Comparison of ENCODE assay signal across 8 cellular contexts in the genomic region with DNA sequence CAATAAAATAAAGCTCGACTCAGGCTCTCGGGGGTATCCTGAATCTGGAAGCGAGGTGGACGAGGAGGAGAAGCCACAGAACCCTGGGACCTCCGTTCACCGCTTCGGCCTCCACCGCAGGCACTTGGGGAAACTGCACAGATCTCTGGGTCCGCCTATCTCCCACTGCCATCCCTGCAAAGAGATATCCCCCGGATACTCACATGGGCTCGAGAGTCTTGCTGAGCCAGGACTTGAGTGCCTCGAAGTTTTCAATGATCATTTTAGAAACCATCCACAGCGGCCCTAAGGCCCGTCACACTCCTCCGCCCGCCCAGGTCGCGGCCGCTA. TPM values are rescaled to one million over a fixed set of nuclear protein-coding genes. Genes with fewer than 3 reads are reported as not detected.
DNase-seq lines count a peak whose midpoint lies in the region; ATAC-seq, FAIRE-seq and TF ChIP-seq lines count a peak whose summit lies in the region.

No MANE protein-coding gene starts in this region.

- H3K27ac ChIP-seq in GM23338 (ENCODE audit: low read depth), result peak overlapping the region; percentile 98

- no peaks in the 10 kb centered on the region for H3K9me2 ChIP-seq in GM23338 (ENCODE audit: insufficient read depth)

- DNase-seq in GM23338 (ENCODE audit: low spot score) (peak; percentile 44), MG63 (peak; percentile 6), frontal cortex (ENCODE audit: low spot score in 2 of 2) (no peak)
- DNase-seq in effector CD8-positive, alpha-beta T cell (lab: John Stamatoyannopoulos, UW), result peak; percentile 22
- no peak for DNase-seq in activated CD4-positive, alpha-beta T cell treated with anti-CD3 and anti-CD28 coated beads, Interleukin-2, amount 50 U/mL, for 4 hours
- DNase-seq in T-helper 2 cell treated with Interferon-gamma antibody and Interleukin-4, amounts not matched to agents 5 μg/mL and 100 μg/mL, for 36 hours (ENCODE audit: low spot score), result no peak

- H3K4me3 ChIP-seq in GM23338 (peak overlapping the region; percentile 92), MG63 (peak overlapping the region; percentile 97), neuron (ENCODE audit: low read length) (peak overlapping the region; percentile 79)

- no peak for TF ChIP-seq CTCF in GM23338 (conservative IDR thresholded peaks at IDR 0.05; ENCODE audit: low read depth in 2 of 2)

- H3K4me2 ChIP-seq in GM23338, result peak overlapping the region; percentile 85

- peak; percentile 4 for ATAC-seq in GM18499 (IDR thresholded peaks at IDR 0.05; ENCODE audit: insufficient read depth, unreplicated experiment)
- peak; percentile 59 for ATAC-seq in GM23338

- no peak for FAIRE-seq in frontal cortex (lab: Jason Lieb, UNC)

- H3K4me1 Mint-ChIP-seq in GM23338, result peaks cover 35% of the 10 kb centered on the region
- H3K4me1 Mint-ChIP-seq in T-helper 2 cell treated with Interferon-gamma antibody and Interleukin-4, amounts not matched to agents 5 μg/mL and 100 μg/mL, for 36 hours (ENCODE audit: low read depth), result peaks cover 43% of the 10 kb centered on the region

- no peaks in the 10 kb centered on the region for H3K36me3 ChIP-seq in GM23338 (ENCODE audit: insufficient read depth)
- H3K36me3 ChIP-seq in MG63, result peaks cover 34% of the 10 kb centered on the region
- H3K36me3 ChIP-seq in neuron (ENCODE audit: insufficient read depth, low read length), result peaks cover 6% of the 10 kb centered on the region

- H3K27me3 Mint-ChIP-seq in GM23338 (ENCODE audit: insufficient read depth, low read depth, poor library complexity), result no peaks in the 10 kb centered on the region
- no peaks in the 10 kb centered on the region for H3K27me3 Mint-ChIP-seq in T-helper 2 cell treated with Interferon-gamma antibody and Interleukin-4, amounts not matched to agents 5 μg/mL and 100 μg/mL, for 36 hours (ENCODE audit: low read depth)

- no peak overlapping the region for H3K4me3 Mint-ChIP-seq in GM23338
- H3K4me3 Mint-ChIP-seq in T-helper 2 cell treated with Interferon-gamma antibody and Interleukin-4, amounts not matched to agents 5 μg/mL and 100 μg/mL, for 36 hours, result no peak overlapping the region

- no peaks in the 10 kb centered on the region for H3F3A ChIP-seq in GM23338 (replicated peaks; ENCODE audit: low read depth)

- H3K36me3 Mint-ChIP-seq in GM23338 (ENCODE audit: low read depth), result no peaks in the 10 kb centered on the region
- peaks cover 18% of the 10 kb centered on the region for H3K36me3 Mint-ChIP-seq in T-helper 2 cell treated with Interferon-gamma antibody and Interleukin-4, amounts not matched to agents 5 μg/mL and 100 μg/mL, for 36 hours (ENCODE audit: low read depth)

- H3K9me3 Mint-ChIP-seq in GM23338, result no peaks in the 10 kb centered on the region
- H3K9me3 Mint-ChIP-seq in T-helper 2 cell treated with Interferon-gamma antibody and Interleukin-4, amounts not matched to agents 5 μg/mL and 100 μg/mL, for 36 hours, result no peaks in the 10 kb centered on the region

- H3K27ac Mint-ChIP-seq in GM23338, result no peak overlapping the region; the same call in 1 of the 2 replicates
- no peak overlapping the region for H3K27ac Mint-ChIP-seq in T-helper 2 cell treated with Interferon-gamma antibody and Interleukin-4, amounts not matched to agents 5 μg/mL and 100 μg/mL, for 36 hours

- peaks cover 64% of the 10 kb centered on the region for H3K79me2 ChIP-seq in GM23338 (replicated peaks; ENCODE audit: insufficient read depth)

- H3K27me3 ChIP-seq in GM23338 (ENCODE audit: insufficient read depth), result no peaks in the 10 kb centered on the region
- no peaks in the 10 kb centered on the region for H3K27me3 ChIP-seq in MG63
- no peaks in the 10 kb centered on the region for H3K27me3 ChIP-seq in neuron (ENCODE audit: insufficient read depth, low read length)

- H2AFZ ChIP-seq in GM23338 (peak overlapping the region; percentile 40), neuron (ENCODE audit: low read depth, low read length) (peak overlapping the region; percentile 90)

- peaks cover 13% of the 10 kb centered on the region for H4K20me1 ChIP-seq in GM23338 (replicated peaks; ENCODE audit: insufficient read depth)

- H3K9me3 ChIP-seq in MG63 (no peaks in the 10 kb centered on the region), neuron (ENCODE audit: low read length) (no peaks in the 10 kb centered on the region)

- H3K4me1 ChIP-seq in GM23338 (ENCODE audit: insufficient read depth) (peaks cover 42% of the 10 kb centered on the region), neuron (ENCODE audit: insufficient read depth, low read length) (peaks cover 24% of the 10 kb centered on the region)

TF ChIP-seq in GM23338, 12 proteins besides CTCF, POLR2A, EP300 and RAD21 (continues in another document):
- TF ChIP-seq ZNF331 (CRISPR knock-in tag; IDR thresholded peaks at IDR 0.05; ENCODE audit: low read depth) (no peak), POLR2AphosphoS5 (IDR thresholded peaks at IDR 0.05; ENCODE audit: low read depth) (no peak)
- TF ChIP-seq, protein P1, sequence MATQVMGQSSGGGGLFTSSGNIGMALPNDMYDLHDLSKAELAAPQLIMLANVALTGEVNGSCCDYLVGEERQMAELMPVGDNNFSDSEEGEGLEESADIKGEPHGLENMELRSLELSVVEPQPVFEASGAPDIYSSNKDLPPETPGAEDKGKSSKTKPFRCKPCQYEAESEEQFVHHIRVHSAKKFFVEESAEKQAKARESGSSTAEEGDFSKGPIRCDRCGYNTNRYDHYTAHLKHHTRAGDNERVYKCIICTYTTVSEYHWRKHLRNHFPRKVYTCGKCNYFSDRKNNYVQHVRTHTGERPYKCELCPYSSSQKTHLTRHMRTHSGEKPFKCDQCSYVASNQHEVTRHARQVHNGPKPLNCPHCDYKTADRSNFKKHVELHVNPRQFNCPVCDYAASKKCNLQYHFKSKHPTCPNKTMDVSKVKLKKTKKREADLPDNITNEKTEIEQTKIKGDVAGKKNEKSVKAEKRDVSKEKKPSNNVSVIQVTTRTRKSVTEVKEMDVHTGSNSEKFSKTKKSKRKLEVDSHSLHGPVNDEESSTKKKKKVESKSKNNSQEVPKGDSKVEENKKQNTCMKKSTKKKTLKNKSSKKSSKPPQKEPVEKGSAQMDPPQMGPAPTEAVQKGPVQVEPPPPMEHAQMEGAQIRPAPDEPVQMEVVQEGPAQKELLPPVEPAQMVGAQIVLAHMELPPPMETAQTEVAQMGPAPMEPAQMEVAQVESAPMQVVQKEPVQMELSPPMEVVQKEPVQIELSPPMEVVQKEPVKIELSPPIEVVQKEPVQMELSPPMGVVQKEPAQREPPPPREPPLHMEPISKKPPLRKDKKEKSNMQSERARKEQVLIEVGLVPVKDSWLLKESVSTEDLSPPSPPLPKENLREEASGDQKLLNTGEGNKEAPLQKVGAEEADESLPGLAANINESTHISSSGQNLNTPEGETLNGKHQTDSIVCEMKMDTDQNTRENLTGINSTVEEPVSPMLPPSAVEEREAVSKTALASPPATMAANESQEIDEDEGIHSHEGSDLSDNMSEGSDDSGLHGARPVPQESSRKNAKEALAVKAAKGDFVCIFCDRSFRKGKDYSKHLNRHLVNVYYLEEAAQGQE (IDR thresholded peaks at IDR 0.05; ENCODE audit: unreplicated experiment), result no peak

RNA-seq across cellular contexts. Expression of a gene that starts 0.6 kb away (rescaled TPM):
- total RNA-seq in GM23338 (2014; rRNA removed; shearing (Covaris generic)), result 61.4 and 69.3 TPM in 2 replicates
- 36.3 and 46.0 TPM in 2 replicates for polyA plus RNA-seq in GM23338 (2016; fragmentation: Nextera tagmentation; extraction: Ambion mirVana)
- total RNA-seq in MG63 (2014; rRNA removed; shearing (Covaris generic); ENCODE audit: low replicate concordance), result 22.7 and 24.6 TPM in 2 replicates
- total RNA-seq in frontal cortex, result 55.8 TPM

Comparison
In these comparisons a context has a peak if more than half of its experiments do, and no peak if none do; other contexts are left out.
1. DNase-seq: peak in GM23338 (single experiment), MG63 (single experiment) and effector CD8-positive, alpha-beta T cell (single experiment); none in frontal cortex (0 of 2), activated CD4-positive, alpha-beta T cell treated with anti-CD3 and anti-CD28 coated beads, Interleukin-2, amount 50 U/mL, for 4 hours (0 of 2) and T-helper 2 cell treated with Interferon-gamma antibody and Interleukin-4, amounts not matched to agents 5 μg/mL and 100 μg/mL, for 36 hours (single experiment).
2. Peak in every context shown above with its lines, with median percentiles within 50 percentile points of each other: H3K4me3 ChIP-seq.